12 cellular contexts compared by ENCODE assay signal in genomic region chr1:101122452-101123166, GRCh38.
DNase-seq lines count a peak whose midpoint lies in the region; ATAC-seq and TF ChIP-seq lines count a peak whose summit lies in the region.
"Had no signal": no experiment of that assay in that cellular context is flagged by ENCODE, and none has a peak within 500 bp of the region (broad histone marks: within the 10 kb centered on the region; RNA-seq: fewer than 3 reads in every experiment).

No MANE protein-coding gene starts in this region.

- DNase-seq in activated CD8-positive, alpha-beta memory T cell treated with anti-CD3 and anti-CD28 coated beads, Interleukin-2, amount 10 ng/mL, durations not matched to agents 7 days and 5 days = peak; percentile 64
- no peak for DNase-seq in activated CD8-positive, alpha-beta memory T cell treated with anti-CD3 and anti-CD28 coated beads, Interleukin-2, amount 50 U/mL, for 48 hours
- DNase-seq in renal cortical epithelial cell (ENCODE audit: low read depth) (peak; percentile 43), NCI-H1092 (lab: John Stamatoyannopoulos, UW) (no peak), NCI-H524 treated with DMSO at 0.1 percent for 48 hours (lab: John Stamatoyannopoulos, UW) (no peak)
- DNase-seq in activated CD4-positive, alpha-beta T cell treated with anti-CD3 and anti-CD28 coated beads for 1 hour = no peak
- DNase-seq: activated gamma-delta T cell, PC-9 had no signal

- peak overlapping the region; percentile 71 for H3K27ac Mint-ChIP-seq in activated CD8-positive, alpha-beta memory T cell treated with anti-CD3 and anti-CD28 coated beads, Interleukin-2, amount 10 ng/mL, durations not matched to agents 7 days and 5 days

- peak; percentile 72 for ATAC-seq in activated CD8-positive, alpha-beta memory T cell treated with anti-CD3 and anti-CD28 coated beads, Interleukin-2, amount 10 ng/mL, durations not matched to agents 7 days and 5 days
- ATAC-seq in HG02588 (IDR thresholded peaks at IDR 0.05; ENCODE audit: unreplicated experiment) = peak; percentile 91
- ATAC-seq: gastroesophageal sphincter had no signal

- no peak overlapping the region for H3K4me3 Mint-ChIP-seq in activated CD8-positive, alpha-beta memory T cell treated with anti-CD3 and anti-CD28 coated beads, Interleukin-2, amount 10 ng/mL, durations not matched to agents 7 days and 5 days

- peaks cover 24% of the 10 kb centered on the region for H3K4me1 ChIP-seq in Loucy (ENCODE audit: insufficient read depth, low read length, poor library complexity, severe bottlenecking)
- H3K4me1 ChIP-seq: gastroesophageal sphincter had no signal

- no peak overlapping the region for H3K4me3 ChIP-seq in Loucy (ENCODE audit: low read length, poor library complexity, severe bottlenecking)
- H3K4me3 ChIP-seq: gastroesophageal sphincter, PC-9 had no signal

- H3K79me2 ChIP-seq in Loucy (ENCODE audit: insufficient read depth, low read length) = no peaks in the 10 kb centered on the region

- peaks cover 5% of the 10 kb centered on the region; the same call in 1 of the 2 replicates for H3F3A ChIP-seq in Loucy (ENCODE audit: low read depth)

- H3K4me2 ChIP-seq in Loucy (ENCODE audit: low read depth, low read length, poor library complexity, severe bottlenecking) = peak overlapping the region; percentile 43
- H3K4me2 ChIP-seq: PC-9 had no signal

- H3K27me3 ChIP-seq in Loucy (ENCODE audit: insufficient read depth, low read length, poor library complexity, severe bottlenecking) = peaks cover 30% of the 10 kb centered on the region
- H3K27me3 ChIP-seq: gastroesophageal sphincter, neutrophil had no signal

- H3K36me3 ChIP-seq in Loucy (ENCODE audit: insufficient read depth, low read length) = no peaks in the 10 kb centered on the region
- H3K36me3 ChIP-seq: gastroesophageal sphincter, neutrophil had no signal

- CTCF ChIA-PET in activated CD8-positive, alpha-beta memory T cell treated with anti-CD3 and anti-CD28 coated beads, Interleukin-2, amount 10 ng/mL, durations not matched to agents 7 days and 5 days (lab: Charles Lee) = interaction anchor here (1.1 to 2.5 kb wide), 4 partner anchors 10 to 165 kb away, joined by 3 to 12 read pairs (median 6); no protein-coding TSS in a partner anchor

- no peaks in the 10 kb centered on the region for H3K9me3 ChIP-seq in Loucy (ENCODE audit: insufficient read depth, low read depth, low read length)
- H3K9me3 ChIP-seq: gastroesophageal sphincter, neutrophil had no signal

- H3K36me3 Mint-ChIP-seq in activated CD8-positive, alpha-beta memory T cell treated with anti-CD3 and anti-CD28 coated beads, Interleukin-2, amount 10 ng/mL, durations not matched to agents 7 days and 5 days = peaks cover 23% of the 10 kb centered on the region

- H3K9ac ChIP-seq in Loucy (ENCODE audit: low read depth, low read length, poor library complexity, severe bottlenecking) = no peak overlapping the region

- H3K9me2 ChIP-seq in Loucy (replicated peaks; ENCODE audit: low read depth, low read length) = no peaks in the 10 kb centered on the region

- H3K4me1 Mint-ChIP-seq in activated CD8-positive, alpha-beta memory T cell treated with anti-CD3 and anti-CD28 coated beads, Interleukin-2, amount 10 ng/mL, durations not matched to agents 7 days and 5 days = peaks cover 44% of the 10 kb centered on the region

- H2AFZ ChIP-seq in Loucy (ENCODE audit: low read length) = no peak overlapping the region
- H2AFZ ChIP-seq: PC-9 had no signal

- peaks cover 23% of the 10 kb centered on the region for H3K27me3 Mint-ChIP-seq in activated CD8-positive, alpha-beta memory T cell treated with anti-CD3 and anti-CD28 coated beads, Interleukin-2, amount 10 ng/mL, durations not matched to agents 7 days and 5 days

- TF ChIP-seq CTCF in Loucy (conservative IDR thresholded peaks at IDR 0.05; ENCODE audit: low read length) = no peak

- H3K9me3 Mint-ChIP-seq in activated CD8-positive, alpha-beta memory T cell treated with anti-CD3 and anti-CD28 coated beads, Interleukin-2, amount 10 ng/mL, durations not matched to agents 7 days and 5 days (ENCODE audit: low read depth) = peaks cover 2% of the 10 kb centered on the region

- H4K20me1 ChIP-seq in Loucy (ENCODE audit: insufficient read depth, low read length, poor library complexity, severe bottlenecking) = no peaks in the 10 kb centered on the region

Comparison
In these comparisons a context has a peak if more than half of its experiments do, and no peak if none do; other contexts are left out.
1. DNase-seq: peak in activated CD8-positive, alpha-beta memory T cell treated with anti-CD3 and anti-CD28 coated beads, Interleukin-2, amount 10 ng/mL, durations not matched to agents 7 days and 5 days (single experiment) and renal cortical epithelial cell (single experiment); none in activated CD8-positive, alpha-beta memory T cell treated with anti-CD3 and anti-CD28 coated beads, Interleukin-2, amount 50 U/mL, for 48 hours (single experiment), NCI-H1092 (single experiment), NCI-H524 treated with DMSO at 0.1 percent for 48 hours (single experiment) and activated CD4-positive, alpha-beta T cell treated with anti-CD3 and anti-CD28 coated beads for 1 hour (single experiment).